ENCODE assay signal across 8 cellular contexts in the genomic region with DNA sequence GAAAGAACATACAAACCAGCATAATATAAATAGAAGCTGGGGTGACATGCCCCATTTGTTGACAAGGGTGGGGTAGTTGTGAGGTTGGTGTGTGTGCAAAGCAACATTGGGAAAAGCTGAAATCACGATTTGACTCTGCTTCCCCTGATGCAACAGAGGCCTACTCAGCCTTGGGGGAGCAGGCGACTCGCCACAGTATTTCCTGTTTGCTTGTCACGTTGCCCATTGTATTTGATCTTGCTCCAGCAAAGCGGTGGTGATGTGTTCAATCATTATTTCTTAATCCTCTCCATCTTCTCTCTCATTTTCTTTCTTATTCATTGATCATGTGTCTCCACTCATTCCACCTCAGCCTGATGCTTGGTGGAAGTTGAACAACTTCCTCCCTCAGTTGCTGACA.
DNase-seq lines count a peak whose midpoint lies in the region; ATAC-seq and TF ChIP-seq lines count a peak whose summit lies in the region.

No MANE protein-coding gene starts in this region.

- H2BK15ac ChIP-seq in mesenchymal stem cell (ENCODE audit: low read depth, poor library complexity, severe bottlenecking) = no peak overlapping the region

- peak overlapping the region; percentile 59 for H3K27ac ChIP-seq in mesenchymal stem cell (ENCODE audit: low read length, poor library complexity, severe bottlenecking)
- H3K27ac ChIP-seq in uterus = peak overlapping the region; percentile 43 to 62

- H3K36me3 Mint-ChIP-seq in activated T-helper 17 cell treated with anti-CD3 and anti-CD28 coated beads, Interleukin-2, amount 50 U/mL, for 72 hours (ENCODE audit: low read depth) = no peaks in the 10 kb centered on the region
- H3K36me3 Mint-ChIP-seq in osteocyte (ENCODE audit: unreplicated experiment) = no peaks in the 10 kb centered on the region

- ATAC-seq in GM19455 (IDR thresholded peaks at IDR 0.05; ENCODE audit: unreplicated experiment) (peak; percentile 64), GM19324 (IDR thresholded peaks at IDR 0.05; ENCODE audit: low FRiP score, unreplicated experiment) (no peak)
- peak; percentile 94 for ATAC-seq in activated T-helper 17 cell treated with anti-CD3 and anti-CD28 coated beads, Interleukin-2, amount 50 U/mL, for 72 hours (replicated peaks)

- H3K36me3 ChIP-seq in MG63 (no peaks in the 10 kb centered on the region), mesenchymal stem cell (ENCODE audit: control insufficient read depth in 1 of 2, insufficient read depth in 2 of 2, low read depth in 1 of 2, low read length in 2 of 2) (no peaks in the 10 kb centered on the region), uterus (no peaks in the 10 kb centered on the region)

- H3K9me3 ChIP-seq in MG63 (no peaks in the 10 kb centered on the region), mesenchymal stem cell (ENCODE audit: control insufficient read depth, low read length) (no peaks in the 10 kb centered on the region), uterus (no peaks in the 10 kb centered on the region)

- no peak for TF ChIP-seq POLR2A in uterus (IDR thresholded peaks at IDR 0.05)

- peak overlapping the region in 1 of 2 experiments; percentile 86 for H3K4ac ChIP-seq in mesenchymal stem cell (ENCODE audit: low read depth in 1 of 2, low read length in 2 of 2)

- H3K18ac ChIP-seq in mesenchymal stem cell (ENCODE audit: low read depth in 1 of 2, low read length in 2 of 2) = peak overlapping the region; percentile 57 to 84

- no peak for TF ChIP-seq CTCF in uterus (IDR thresholded peaks at IDR 0.05)
- no peak for TF ChIP-seq CTCF in osteocyte (IDR thresholded peaks at IDR 0.05)

- peak overlapping the region; percentile 71 for H4K8ac ChIP-seq in mesenchymal stem cell (ENCODE audit: low read length)

- peak overlapping the region; percentile 23 for H2AK5ac ChIP-seq in mesenchymal stem cell (ENCODE audit: low read length, severe bottlenecking)

- H3K27me3 Mint-ChIP-seq in activated T-helper 17 cell treated with anti-CD3 and anti-CD28 coated beads, Interleukin-2, amount 50 U/mL, for 72 hours = no peaks in the 10 kb centered on the region
- H3K27me3 Mint-ChIP-seq in osteocyte (ENCODE audit: unreplicated experiment) = no peaks in the 10 kb centered on the region

- H3K4me2 ChIP-seq in mesenchymal stem cell (ENCODE audit: low read length, poor library complexity, severe bottlenecking) = no peak overlapping the region

- H3K4me3 ChIP-seq in MG63 (no peak overlapping the region), mesenchymal stem cell (ENCODE audit: insufficient read depth in 1 of 2, low read depth in 1 of 2, low read length in 2 of 2) (peak overlapping the region in 1 of 2 experiments; percentile 35), uterus (no peak overlapping the region)

- DNase-seq in MG63 = peak; percentile 70
- DNase-seq in mesenchymal stem cell = peak; percentile 88
- no peak for DNase-seq in uterus
- no peak for DNase-seq in DMS53 (lab: John Stamatoyannopoulos, UW)
- DNase-seq in osteocyte (ENCODE audit: extremely low spot score, unreplicated experiment) = no peak

- H3K9me3 Mint-ChIP-seq in activated T-helper 17 cell treated with anti-CD3 and anti-CD28 coated beads, Interleukin-2, amount 50 U/mL, for 72 hours = no peaks in the 10 kb centered on the region
- no peaks in the 10 kb centered on the region for H3K9me3 Mint-ChIP-seq in osteocyte (ENCODE audit: unreplicated experiment)

- WGBS in mesenchymal stem cell = 29% methylated on average over 5 of the region's 5 CpGs

- no peak overlapping the region for H3K14ac ChIP-seq in mesenchymal stem cell (ENCODE audit: low read length in 2 of 2)

- H3K27ac Mint-ChIP-seq in activated T-helper 17 cell treated with anti-CD3 and anti-CD28 coated beads, Interleukin-2, amount 50 U/mL, for 72 hours = peak overlapping the region; percentile 91
- no peak overlapping the region for H3K27ac Mint-ChIP-seq in osteocyte (ENCODE audit: unreplicated experiment)

- H2BK120ac ChIP-seq in mesenchymal stem cell (ENCODE audit: low read depth, low read length) = no peak overlapping the region

- H3K23ac ChIP-seq in mesenchymal stem cell (ENCODE audit: low read length in 2 of 2) = no peak overlapping the region

- H3K4me3 Mint-ChIP-seq in activated T-helper 17 cell treated with anti-CD3 and anti-CD28 coated beads, Interleukin-2, amount 50 U/mL, for 72 hours = peak overlapping the region; percentile 78
- H3K4me3 Mint-ChIP-seq in osteocyte (ENCODE audit: unreplicated experiment) = no peak overlapping the region

- no peak overlapping the region for H4K91ac ChIP-seq in mesenchymal stem cell (ENCODE audit: low read length)

- H3K9ac ChIP-seq in mesenchymal stem cell (ENCODE audit: low read length) = peak overlapping the region; percentile 78

- no peak overlapping the region for H2AFZ ChIP-seq in mesenchymal stem cell (ENCODE audit: low read depth, low read length)

- H3K4me1 ChIP-seq in mesenchymal stem cell (ENCODE audit: control insufficient read depth, insufficient read depth, low read depth, low read length) (peaks cover 16% of the 10 kb centered on the region), uterus (peaks cover 0 to 7% of the 10 kb centered on the region in 2 donors)

- H3K79me1 ChIP-seq in mesenchymal stem cell (replicated peaks; ENCODE audit: low read length, poor library complexity, severe bottlenecking) = no peaks in the 10 kb centered on the region

- H3K27me3 ChIP-seq in MG63 = no peaks in the 10 kb centered on the region
- no peaks in the 10 kb centered on the region for H3K27me3 ChIP-seq in mesenchymal stem cell (ENCODE audit: control insufficient read depth in 1 of 2, insufficient read depth in 1 of 2, low read length in 2 of 2)
- no peaks in the 10 kb centered on the region for H3K27me3 ChIP-seq in uterus

- H2BK12ac ChIP-seq in mesenchymal stem cell (ENCODE audit: low read length in 2 of 2) = peak overlapping the region; percentile 72 to 95

- no peak overlapping the region for H2BK5ac ChIP-seq in mesenchymal stem cell (ENCODE audit: low read depth, low read length, poor library complexity, severe bottlenecking)

- intact Hi-C loops in uterus (cut with DNase I; ENCODE audit: low total_unique reads) = no loop called here

- H3K4me1 Mint-ChIP-seq in activated T-helper 17 cell treated with anti-CD3 and anti-CD28 coated beads, Interleukin-2, amount 50 U/mL, for 72 hours = peaks cover 44% of the 10 kb centered on the region
- peaks cover 49% of the 10 kb centered on the region for H3K4me1 Mint-ChIP-seq in osteocyte (ENCODE audit: unreplicated experiment)

Comparison
In these comparisons a context has a peak if more than half of its experiments do, and no peak if none do; other contexts are left out.
1. DNase-seq: peak in MG63 (single experiment) and mesenchymal stem cell (single experiment); none in uterus (0 of 2), DMS53 (single experiment) and osteocyte (single experiment).